In the genomic region with DNA sequence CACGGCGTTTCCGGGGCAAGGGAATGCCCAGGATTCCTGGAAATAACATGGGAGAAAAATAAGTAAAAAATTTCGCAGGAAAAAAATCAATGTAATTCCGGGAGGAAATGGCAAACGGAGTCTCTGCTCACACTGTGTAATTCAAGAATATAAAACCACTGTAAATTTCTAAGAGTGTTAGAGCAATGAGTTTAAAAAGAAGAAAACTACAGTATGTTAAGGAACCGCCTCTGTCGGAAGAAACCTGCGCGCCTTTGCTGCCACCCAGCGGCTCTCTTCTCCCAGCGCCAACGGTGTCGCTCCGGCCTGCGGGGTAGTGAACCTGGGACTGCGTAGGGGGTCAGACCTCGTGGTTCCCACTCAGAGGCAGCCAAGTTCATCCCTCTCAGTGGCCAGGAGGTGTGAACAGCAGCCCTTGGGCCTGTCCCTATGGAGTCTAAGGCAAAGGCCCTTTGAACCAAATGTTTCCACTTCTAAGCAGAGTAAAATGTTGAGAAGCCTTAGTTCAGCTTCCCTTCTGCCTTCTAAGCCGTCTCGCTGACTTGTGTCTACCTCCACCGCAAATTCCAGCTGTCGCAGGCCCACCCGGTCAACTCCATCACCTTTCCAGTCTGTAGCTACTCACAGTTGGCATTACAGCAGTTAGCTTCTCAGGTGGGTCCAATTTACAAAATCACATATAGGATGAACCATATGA, we compare ENCODE assay signal across 8 cellular contexts. TPM values are rescaled to one million over a fixed set of nuclear protein-coding genes. Genes with fewer than 3 reads are reported as not detected.
DNase-seq lines count a peak whose midpoint lies in the region; ATAC-seq and TF ChIP-seq lines count a peak whose summit lies in the region.

No MANE protein-coding gene starts in this region.

- H3K79me2 ChIP-seq in parathyroid adenoma, result no peaks in the 10 kb centered on the region

- peaks cover 32% of the 10 kb centered on the region for H3K36me3 Mint-ChIP-seq in activated naive CD8-positive, alpha-beta T cell treated with anti-CD3 and anti-CD28 coated beads for 36 hours

- no peak overlapping the region for H3K9ac ChIP-seq in parathyroid adenoma

- TF ChIP-seq CTCF in GM12872 (IDR thresholded peaks at IDR 0.05; ENCODE audit: insufficient read depth, low read depth, low read length), result peak; percentile 86
- peak; percentile 88 for TF ChIP-seq CTCF in NB4 (IDR thresholded peaks at IDR 0.05; ENCODE audit: low read depth, low read length)
- peak; percentile 73 for TF ChIP-seq CTCF in parathyroid adenoma (IDR thresholded peaks at IDR 0.05)
- TF ChIP-seq CTCF in transverse colon (IDR thresholded peaks at IDR 0.05), result peak; percentile 86 to 91 (median 88)

- TF ChIP-seq EP300 in transverse colon (IDR thresholded peaks at IDR 0.05; ENCODE audit: low read depth), result no peak

- peak overlapping the region; percentile 95 for H3K4me2 ChIP-seq in parathyroid adenoma (ENCODE audit: low read length)

- H2AFZ ChIP-seq in parathyroid adenoma, result peak overlapping the region; percentile 86

- H3K9me3 Mint-ChIP-seq in activated naive CD8-positive, alpha-beta T cell treated with anti-CD3 and anti-CD28 coated beads for 36 hours, result no peaks in the 10 kb centered on the region

- no peaks in the 10 kb centered on the region for H3K27me3 Mint-ChIP-seq in activated naive CD8-positive, alpha-beta T cell treated with anti-CD3 and anti-CD28 coated beads for 36 hours

- H3K4me3 Mint-ChIP-seq in activated naive CD8-positive, alpha-beta T cell treated with anti-CD3 and anti-CD28 coated beads for 36 hours, result peak overlapping the region; percentile 93

- H3K9me3 ChIP-seq in parathyroid adenoma (ENCODE audit: control insufficient read depth, low read length), result no peaks in the 10 kb centered on the region
- no peaks in the 10 kb centered on the region for H3K9me3 ChIP-seq in transverse colon

- WGBS in transverse colon (ENCODE audit: low coverage in 1 of 2), 2 donors, result 15 to 16% methylated on average over 15 to 23 of the region's 23 CpGs

- peak; percentile 67 for ATAC-seq in HG02623 (IDR thresholded peaks at IDR 0.05; ENCODE audit: unreplicated experiment)
- ATAC-seq in Right ventricle myocardium inferior, result peak; percentile 95

- DNase-seq in NB4 (ENCODE audit: low read depth) (peak; percentile 88), SKM-1 treated with dmso at 0.1 percent for 144 hours (lab: John Stamatoyannopoulos, UW; ENCODE audit: unreplicated experiment) (peak; percentile 76), Right ventricle myocardium inferior (ENCODE audit: missing footprints) (peak; percentile 89), transverse colon (peak; percentile 88)
- peak; percentile 86 for DNase-seq in activated naive CD8-positive, alpha-beta T cell treated with anti-CD3 and anti-CD28 coated beads for 36 hours

- TF ChIP-seq POLR2A in NB4 (IDR thresholded peaks at IDR 0.05; ENCODE audit: extremely low read depth, insufficient read length), result no peak
- no peak for TF ChIP-seq POLR2A in transverse colon (IDR thresholded peaks at IDR 0.05)

- intact Hi-C loops in Right ventricle myocardium inferior (cut with DNase I) (loop anchor here (1.0 kb wide), 1 partner anchor 73 kb away; no protein-coding TSS in a partner anchor), transverse colon (cut with DNase I; ENCODE audit: low total_unique reads) (loop anchor here (5.0 kb wide), 1 partner anchor 583 kb away; no protein-coding TSS in a partner anchor)

- H3K27me3 ChIP-seq in parathyroid adenoma (ENCODE audit: control insufficient read depth, insufficient read depth, low read length), result no peaks in the 10 kb centered on the region
- H3K27me3 ChIP-seq in transverse colon, result no peaks in the 10 kb centered on the region

- H3K4me1 ChIP-seq in parathyroid adenoma (no peaks in the 10 kb centered on the region), transverse colon (peaks cover 0 to 16% (median 10%) of the 10 kb centered on the region in 4 donors)

- H3K4me3 ChIP-seq in NB4 (ENCODE audit: low read depth, low read length) (peak overlapping the region; percentile 92), parathyroid adenoma (ENCODE audit: low read depth, low read length) (peak overlapping the region; percentile 80), transverse colon (peak overlapping the region; percentile 53 to 95 (median 71))

- H3K27ac Mint-ChIP-seq in activated naive CD8-positive, alpha-beta T cell treated with anti-CD3 and anti-CD28 coated beads for 36 hours, result peak overlapping the region; percentile 90

- H3K36me3 ChIP-seq in parathyroid adenoma (ENCODE audit: control insufficient read depth, insufficient read depth, low read length) (no peaks in the 10 kb centered on the region), transverse colon (no peaks in the 10 kb centered on the region)

- in situ Hi-C loops in transverse colon (cut with MboI; ENCODE audit: low pct_ligation_motif_present in 1 of 4, low pct_unique_long_range_greater_than_20kb in 1 of 4, low sequenced_read_pairs in 3 of 4), result loop anchor here in 3 of 4 donors (5.0 kb wide), 1 partner anchor 73 kb away; no protein-coding TSS in a partner anchor

- H3K27ac ChIP-seq in parathyroid adenoma (peak overlapping the region; percentile 80), transverse colon (peak overlapping the region; percentile 90 to 96 (median 92))

- H3K4me1 Mint-ChIP-seq in activated naive CD8-positive, alpha-beta T cell treated with anti-CD3 and anti-CD28 coated beads for 36 hours, result peaks cover 30% of the 10 kb centered on the region

RNA-seq across cellular contexts. Expression of a gene that starts 0.9 kb away (rescaled TPM):
- total RNA-seq in activated naive CD8-positive, alpha-beta T cell treated with anti-CD3 and anti-CD28 coated beads for 36 hours, result 10 to 100 TPM; 82.2 to 91.0 TPM
- total RNA-seq in Right ventricle myocardium inferior, result 6.1 TPM
- 10 to 100 TPM in 3 of 4 donors, 1 to 10 TPM in 1; 9.4 to 65.7 (median 24.1) TPM for total RNA-seq in transverse colon

RNA-seq across cellular contexts. Expression of a gene that starts 28.4 kb away (rescaled TPM):
- 10 to 100 TPM; 13.6 to 14.4 TPM for total RNA-seq in activated naive CD8-positive, alpha-beta T cell treated with anti-CD3 and anti-CD28 coated beads for 36 hours
- total RNA-seq in Right ventricle myocardium inferior (7.0 TPM), transverse colon (10 to 100 TPM in 2 of 4 donors, not detected in 2; 14.2 to 14.8 TPM)

RNA-seq across cellular contexts. Expression of a gene that starts 28.5 kb away (rescaled TPM):
- 10 to 100 TPM; 16.9 to 20.3 TPM for total RNA-seq in activated naive CD8-positive, alpha-beta T cell treated with anti-CD3 and anti-CD28 coated beads for 36 hours
- total RNA-seq in Right ventricle myocardium inferior (3.2 TPM), transverse colon (10 to 100 TPM in 3 of 4 donors, under 1 TPM in 1; 0.60 to 15.3 (median 14.5) TPM)

Comparison
In these comparisons a context has a peak if more than half of its experiments do, and no peak if none do; other contexts are left out.
1. Peak in every context shown above with its lines: DNase-seq, ATAC-seq, H3K4me3 ChIP-seq and H3K27ac ChIP-seq.